Comparison of ENCODE assay signal across 16 cellular contexts in genomic region chrX:47862680-47863079, GRCh38.
"Had no signal": no experiment of that assay in that cellular context is flagged by ENCODE, and none has a peak within 500 bp of the region (broad histone marks: within the 10 kb centered on the region; RNA-seq: fewer than 3 reads in every experiment).

No MANE protein-coding gene starts in this region.

- H3K27ac ChIP-seq: epithelial cell of prostate, foreskin keratinocyte, right atrium auricular region, SK-N-MC, skin epidermis, tibial nerve had no signal

- DNase-seq: activated CD4-positive, alpha-beta T cell treated with anti-CD3 and anti-CD28 coated beads, Interleukin-2, amount 10 ng/mL, durations not matched to agents 24 days and 14 days; activated CD8-positive, alpha-beta T cell treated with anti-CD3 and anti-CD28 coated beads, Interleukin-2, amount 10 ng/mL, durations not matched to agents 7 days and 5 days; activated effector memory CD4-positive, alpha-beta T cell treated with Interleukin-2 at 50 U/mL for 16 hours; activated T-cell treated with anti-CD3 and anti-CD28 coated beads, Interleukin-2, amount 50 U/mL, for 4 hours; effector memory CD8-positive, alpha-beta T cell; glutamatergic neuron; T1000 had no signal

- H3K36me3 ChIP-seq: right atrium auricular region had no signal

- FAIRE-seq: astrocyte, urothelium cell line had no signal

- H3K9me3 ChIP-seq: right atrium auricular region, tibial nerve had no signal

- H3K4me3 ChIP-seq: lung, right atrium auricular region, SK-N-MC, skin epidermis, tibial nerve had no signal

- H3K4me1 ChIP-seq: foreskin keratinocyte, right atrium auricular region, tibial nerve had no signal

- ATAC-seq: activated CD8-positive, alpha-beta T cell treated with anti-CD3 and anti-CD28 coated beads, Interleukin-2, amount 10 ng/mL, durations not matched to agents 7 days and 5 days; activated T-cell treated with anti-CD3 and anti-CD28 coated beads, Interleukin-2, amount 50 U/mL, for 4 hours; effector memory CD8-positive, alpha-beta T cell; foreskin keratinocyte had no signal
